1 cellular context compared by ENCODE assay signal in the genomic region with DNA sequence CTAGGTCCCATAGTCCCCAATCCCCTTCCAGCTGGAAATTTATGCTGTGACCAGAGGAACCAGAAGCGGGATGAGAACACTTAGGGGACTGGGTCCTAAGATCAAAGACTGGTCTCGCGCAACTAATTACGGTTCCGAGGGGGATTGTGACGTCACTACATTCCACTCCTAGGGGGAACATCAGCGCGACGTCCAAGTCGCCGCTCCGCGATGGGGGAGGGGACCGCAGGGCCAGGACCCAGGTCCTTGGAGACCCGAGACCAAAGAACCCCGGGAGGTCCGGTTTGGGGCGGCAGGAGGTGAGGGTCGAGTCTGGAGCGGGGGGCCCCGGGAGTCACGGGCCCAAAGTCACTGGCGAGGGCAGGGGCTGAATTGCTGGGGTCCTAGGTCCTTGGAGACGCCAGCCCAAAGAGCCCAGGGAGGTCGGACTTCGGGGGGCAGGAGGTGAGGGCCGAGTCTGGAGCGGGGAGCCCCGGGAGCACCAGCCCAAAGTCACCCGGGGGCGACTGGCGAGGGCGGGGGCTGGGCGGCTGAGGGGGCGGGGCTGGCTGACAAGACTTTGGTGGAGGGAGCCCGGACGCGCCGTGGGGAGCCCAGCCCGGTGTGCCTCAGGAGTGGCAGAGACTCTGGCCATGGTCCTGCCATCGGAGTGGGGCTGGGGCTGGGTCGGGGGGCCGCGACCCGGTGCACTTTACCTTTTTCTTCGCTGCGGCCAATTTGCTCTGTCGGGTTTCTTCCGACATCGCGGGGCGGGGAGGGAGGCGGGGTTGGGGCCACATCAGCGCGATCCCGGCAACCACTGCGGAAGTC.
TF ChIP-seq lines count a peak whose summit lies in the region.

A gene with protein sequence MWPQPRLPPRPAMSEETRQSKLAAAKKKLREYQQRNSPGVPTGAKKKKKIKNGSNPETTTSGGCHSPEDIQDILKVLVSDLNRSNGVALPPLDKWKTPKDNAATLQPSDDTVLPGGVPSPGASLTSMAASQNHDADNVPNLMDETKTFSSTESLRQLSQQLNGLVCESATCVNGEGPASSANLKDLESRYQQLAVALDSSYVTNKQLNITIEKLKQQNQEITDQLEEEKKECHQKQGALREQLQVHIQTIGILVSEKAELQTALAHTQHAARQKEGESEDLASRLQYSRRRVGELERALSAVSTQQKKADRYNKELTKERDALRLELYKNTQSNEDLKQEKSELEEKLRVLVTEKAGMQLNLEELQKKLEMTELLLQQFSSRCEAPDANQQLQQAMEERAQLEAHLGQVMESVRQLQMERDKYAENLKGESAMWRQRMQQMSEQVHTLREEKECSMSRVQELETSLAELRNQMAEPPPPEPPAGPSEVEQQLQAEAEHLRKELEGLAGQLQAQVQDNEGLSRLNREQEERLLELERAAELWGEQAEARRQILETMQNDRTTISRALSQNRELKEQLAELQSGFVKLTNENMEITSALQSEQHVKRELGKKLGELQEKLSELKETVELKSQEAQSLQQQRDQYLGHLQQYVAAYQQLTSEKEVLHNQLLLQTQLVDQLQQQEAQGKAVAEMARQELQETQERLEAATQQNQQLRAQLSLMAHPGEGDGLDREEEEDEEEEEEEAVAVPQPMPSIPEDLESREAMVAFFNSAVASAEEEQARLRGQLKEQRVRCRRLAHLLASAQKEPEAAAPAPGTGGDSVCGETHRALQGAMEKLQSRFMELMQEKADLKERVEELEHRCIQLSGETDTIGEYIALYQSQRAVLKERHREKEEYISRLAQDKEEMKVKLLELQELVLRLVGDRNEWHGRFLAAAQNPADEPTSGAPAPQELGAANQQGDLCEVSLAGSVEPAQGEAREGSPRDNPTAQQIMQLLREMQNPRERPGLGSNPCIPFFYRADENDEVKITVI (minus strand): TSS at position 810 of the 810 bp plus-strand sequence. CDS start 31 bp downstream, at position 779.

TF ChIP-seq in K562, 482 proteins besides CTCF, POLR2A, EP300 and RAD21 (continued from another document and continues in another):
- peak; percentile 66 for TF ChIP-seq RBBP5 (IDR thresholded peaks at IDR 0.05; ENCODE audit: borderline replicate concordance, insufficient read depth, low read length, poor library complexity, severe bottlenecking)
- TF ChIP-seq SMARCE1 (IDR thresholded peaks at IDR 0.05), result no peak
- no peak for TF ChIP-seq ZNF184 (CRISPR knock-in tag; IDR thresholded peaks at IDR 0.05)
- TF ChIP-seq, protein P1, sequence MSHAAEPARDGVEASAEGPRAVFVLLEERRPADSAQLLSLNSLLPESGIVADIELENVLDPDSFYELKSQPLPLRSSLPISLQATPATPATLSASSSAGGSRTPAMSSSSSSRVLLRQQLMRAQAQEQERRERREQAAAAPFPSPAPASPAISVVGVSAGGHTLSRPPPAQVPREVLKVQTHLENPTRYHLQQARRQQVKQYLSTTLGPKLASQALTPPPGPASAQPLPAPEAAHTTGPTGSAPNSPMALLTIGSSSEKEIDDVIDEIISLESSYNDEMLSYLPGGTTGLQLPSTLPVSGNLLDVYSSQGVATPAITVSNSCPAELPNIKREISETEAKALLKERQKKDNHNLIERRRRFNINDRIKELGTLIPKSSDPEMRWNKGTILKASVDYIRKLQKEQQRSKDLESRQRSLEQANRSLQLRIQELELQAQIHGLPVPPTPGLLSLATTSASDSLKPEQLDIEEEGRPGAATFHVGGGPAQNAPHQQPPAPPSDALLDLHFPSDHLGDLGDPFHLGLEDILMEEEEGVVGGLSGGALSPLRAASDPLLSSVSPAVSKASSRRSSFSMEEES (CRISPR knock-in tag; IDR thresholded peaks at IDR 0.05), result no peak
- no peak for TF ChIP-seq ZNF407 (IDR thresholded peaks at IDR 0.05; ENCODE audit: low read depth)
- peak; percentile 81; the same call in 1 of the 2 replicates for TF ChIP-seq TEAD2 (tag; IDR thresholded peaks at IDR 0.05)
- TF ChIP-seq, protein P2, sequence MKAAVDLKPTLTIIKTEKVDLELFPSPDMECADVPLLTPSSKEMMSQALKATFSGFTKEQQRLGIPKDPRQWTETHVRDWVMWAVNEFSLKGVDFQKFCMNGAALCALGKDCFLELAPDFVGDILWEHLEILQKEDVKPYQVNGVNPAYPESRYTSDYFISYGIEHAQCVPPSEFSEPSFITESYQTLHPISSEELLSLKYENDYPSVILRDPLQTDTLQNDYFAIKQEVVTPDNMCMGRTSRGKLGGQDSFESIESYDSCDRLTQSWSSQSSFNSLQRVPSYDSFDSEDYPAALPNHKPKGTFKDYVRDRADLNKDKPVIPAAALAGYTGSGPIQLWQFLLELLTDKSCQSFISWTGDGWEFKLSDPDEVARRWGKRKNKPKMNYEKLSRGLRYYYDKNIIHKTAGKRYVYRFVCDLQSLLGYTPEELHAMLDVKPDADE (conservative IDR thresholded peaks at IDR 0.05; ENCODE audit: control insufficient read depth, low read depth, low read length), result no peak
- TF ChIP-seq, protein P3, sequence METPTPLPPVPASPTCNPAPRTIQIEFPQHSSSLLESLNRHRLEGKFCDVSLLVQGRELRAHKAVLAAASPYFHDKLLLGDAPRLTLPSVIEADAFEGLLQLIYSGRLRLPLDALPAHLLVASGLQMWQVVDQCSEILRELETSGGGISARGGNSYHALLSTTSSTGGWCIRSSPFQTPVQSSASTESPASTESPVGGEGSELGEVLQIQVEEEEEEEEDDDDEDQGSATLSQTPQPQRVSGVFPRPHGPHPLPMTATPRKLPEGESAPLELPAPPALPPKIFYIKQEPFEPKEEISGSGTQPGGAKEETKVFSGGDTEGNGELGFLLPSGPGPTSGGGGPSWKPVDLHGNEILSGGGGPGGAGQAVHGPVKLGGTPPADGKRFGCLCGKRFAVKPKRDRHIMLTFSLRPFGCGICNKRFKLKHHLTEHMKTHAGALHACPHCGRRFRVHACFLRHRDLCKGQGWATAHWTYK (CRISPR knock-in tag; IDR thresholded peaks at IDR 0.05), result peak; percentile 55; the same call in 1 of the 2 replicates
- 0 out of 2 replicates have a peak, but pooled peaks have one; percentile 5 for TF ChIP-seq ZNF239 (CRISPR knock-in tag; IDR thresholded peaks at IDR 0.05)
- TF ChIP-seq MAZ (CRISPR knock-in tag; conservative IDR thresholded peaks at IDR 0.05 in 1 of 2, IDR thresholded peaks at IDR 0.05 in 1 of 2), result peak in 1 of 2 experiments; percentile 88; a peak in 2 of 4 replicates
- TF ChIP-seq PYGO2 (tag; IDR thresholded peaks at IDR 0.05), result no peak
- TF ChIP-seq, protein P4, sequence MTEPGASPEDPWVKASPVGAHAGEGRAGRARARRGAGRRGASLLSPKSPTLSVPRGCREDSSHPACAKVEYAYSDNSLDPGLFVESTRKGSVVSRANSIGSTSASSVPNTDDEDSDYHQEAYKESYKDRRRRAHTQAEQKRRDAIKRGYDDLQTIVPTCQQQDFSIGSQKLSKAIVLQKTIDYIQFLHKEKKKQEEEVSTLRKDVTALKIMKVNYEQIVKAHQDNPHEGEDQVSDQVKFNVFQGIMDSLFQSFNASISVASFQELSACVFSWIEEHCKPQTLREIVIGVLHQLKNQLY (CRISPR knock-in tag; conservative IDR thresholded peaks at IDR 0.05), result peak; percentile 47 to 85; a peak in 2 of 4 replicates
- TF ChIP-seq CBFB (CRISPR knock-in tag; IDR thresholded peaks at IDR 0.05), result no peak
- TF ChIP-seq ZNF668 (CRISPR knock-in tag; IDR thresholded peaks at IDR 0.05), result no peak
- TF ChIP-seq, protein P5, sequence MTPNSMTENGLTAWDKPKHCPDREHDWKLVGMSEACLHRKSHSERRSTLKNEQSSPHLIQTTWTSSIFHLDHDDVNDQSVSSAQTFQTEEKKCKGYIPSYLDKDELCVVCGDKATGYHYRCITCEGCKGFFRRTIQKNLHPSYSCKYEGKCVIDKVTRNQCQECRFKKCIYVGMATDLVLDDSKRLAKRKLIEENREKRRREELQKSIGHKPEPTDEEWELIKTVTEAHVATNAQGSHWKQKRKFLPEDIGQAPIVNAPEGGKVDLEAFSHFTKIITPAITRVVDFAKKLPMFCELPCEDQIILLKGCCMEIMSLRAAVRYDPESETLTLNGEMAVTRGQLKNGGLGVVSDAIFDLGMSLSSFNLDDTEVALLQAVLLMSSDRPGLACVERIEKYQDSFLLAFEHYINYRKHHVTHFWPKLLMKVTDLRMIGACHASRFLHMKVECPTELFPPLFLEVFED (CRISPR knock-in tag; conservative IDR thresholded peaks at IDR 0.05), result peak; percentile 84
- peak; percentile 74 for TF ChIP-seq JUND (IDR thresholded peaks at IDR 0.05; ENCODE audit: borderline replicate concordance, low read depth, low read length)
- peak; percentile 79; the same call in 2 of the 3 replicates for TF ChIP-seq JUND (tag; IDR thresholded peaks at IDR 0.05; ENCODE audit: borderline replicate concordance, low read depth, low read length)
- TF ChIP-seq SAP30 (IDR thresholded peaks at IDR 0.05; ENCODE audit: borderline replicate concordance, insufficient read depth, low read depth, low read length, poor library complexity, severe bottlenecking), result peak; percentile 93
- TF ChIP-seq SMARCA5 (IDR thresholded peaks at IDR 0.05), result no peak
- no peak for TF ChIP-seq NBN (IDR thresholded peaks at IDR 0.05; ENCODE audit: low read depth)
- 0 out of 2 replicates have a peak, but pooled peaks have one; percentile 20 for TF ChIP-seq ZNF212 (CRISPR knock-in tag; IDR thresholded peaks at IDR 0.05)
- peak; percentile 51; the same call in 1 of the 2 replicates for TF ChIP-seq ZKSCAN1 (IDR thresholded peaks at IDR 0.05; ENCODE audit: low read depth, low read length)
- TF ChIP-seq, protein P6, sequence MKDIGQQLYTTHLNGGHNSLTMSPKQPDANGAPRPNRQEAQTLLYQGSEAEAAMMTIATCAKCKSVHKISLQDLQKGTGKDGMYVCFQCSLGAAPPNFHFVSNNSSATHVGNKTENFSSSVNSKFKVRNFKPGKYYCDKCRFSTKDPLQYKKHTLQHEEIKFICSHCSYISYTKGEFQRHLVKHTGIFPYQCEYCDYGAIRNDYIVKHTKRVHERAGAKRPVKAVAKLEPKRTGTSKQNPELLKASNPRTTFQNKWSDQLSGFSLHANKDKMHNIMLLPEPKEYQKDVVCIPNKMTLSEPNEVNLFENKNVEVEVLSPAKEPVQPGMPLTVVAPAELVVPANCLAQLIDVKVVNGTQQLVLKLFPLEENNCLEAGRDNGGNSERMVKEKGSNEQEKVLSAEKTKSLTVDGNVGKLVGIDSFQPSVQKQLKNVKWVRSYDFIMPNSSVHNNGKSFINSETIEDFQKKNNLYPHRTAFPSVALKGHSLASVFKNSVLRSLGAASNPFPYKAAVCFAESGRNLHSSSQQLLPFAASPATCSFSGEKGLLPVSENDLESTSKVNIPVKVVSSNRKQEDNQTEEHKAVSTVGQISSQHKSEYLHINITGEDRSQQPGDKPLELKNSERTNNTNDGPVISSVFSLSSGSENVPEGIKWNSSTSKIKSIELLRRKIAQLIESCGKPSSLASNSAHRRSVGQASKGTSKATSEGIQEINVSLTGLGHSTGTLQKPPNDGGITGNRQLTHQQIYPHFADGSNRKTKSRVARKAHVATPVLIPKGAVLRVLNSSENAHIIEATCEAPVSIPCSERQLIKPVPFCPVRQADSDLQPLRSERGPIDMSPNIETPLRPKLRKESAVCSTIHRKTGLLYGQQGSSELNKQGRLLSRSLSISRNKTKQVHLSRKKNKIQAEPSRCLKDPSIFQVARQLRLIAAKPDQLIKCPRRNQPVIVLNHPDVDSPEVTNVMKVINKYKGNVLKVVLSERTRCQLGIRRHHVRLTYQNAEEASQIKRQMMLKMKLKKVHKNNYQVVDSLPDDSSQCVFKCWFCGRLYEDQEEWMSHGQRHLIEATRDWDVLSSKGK (CRISPR knock-in tag; IDR thresholded peaks at IDR 0.05), result no peak
- peak; percentile 70; the same call in 1 of the 2 replicates for TF ChIP-seq ELF4 (CRISPR knock-in tag; IDR thresholded peaks at IDR 0.05)
- no peak for TF ChIP-seq PTTG1 (tag; IDR thresholded peaks at IDR 0.05; ENCODE audit: low read depth)
